In genomic region chr4:61373901-61374611, GRCh38 we compare ENCODE assay signal across 18 cellular contexts.
DNase-seq lines count a peak whose midpoint lies in the region; TF ChIP-seq lines count a peak whose summit lies in the region.
"Had no signal": no experiment of that assay in that cellular context is flagged by ENCODE, and none has a peak within 500 bp of the region (broad histone marks: within the 10 kb centered on the region; RNA-seq: fewer than 3 reads in every experiment).

No MANE protein-coding gene starts in this region.

- H3K4me1 Mint-ChIP-seq in mesothelial cell of epicardium: peaks cover 15% of the 10 kb centered on the region

- peaks cover 20% of the 10 kb centered on the region for H3K36me3 Mint-ChIP-seq in mesothelial cell of epicardium

- H3K9me3 ChIP-seq in left ventricle myocardium inferior (replicated peaks): peaks cover 13% of the 10 kb centered on the region
- H3K9me3 ChIP-seq in right atrium auricular region: no peaks in the 10 kb centered on the region
- H3K9me3 ChIP-seq: adrenal gland, pancreas had no signal

- H3K9me3 Mint-ChIP-seq in mesothelial cell of epicardium: peaks cover 21% of the 10 kb centered on the region

- H3K4me3 Mint-ChIP-seq in mesothelial cell of epicardium: no peak overlapping the region

- H3K27me3 Mint-ChIP-seq in mesothelial cell of epicardium (ENCODE audit: low read depth): no peaks in the 10 kb centered on the region

- TF ChIP-seq CTCF in left ventricle myocardium inferior (IDR thresholded peaks at IDR 0.05; ENCODE audit: borderline replicate concordance) (no peak), right atrium auricular region (IDR thresholded peaks at IDR 0.05) (no peak), choroid plexus epithelial cell (conservative IDR thresholded peaks at IDR 0.05; ENCODE audit: low read depth, low read length) (no peak), mesothelial cell of epicardium (IDR thresholded peaks at IDR 0.05; ENCODE audit: unreplicated experiment) (no peak), lower leg skin (IDR thresholded peaks at IDR 0.05) (no peak)

- H3K27me3 ChIP-seq in left ventricle myocardium inferior (ENCODE audit: low read depth) (no peaks in the 10 kb centered on the region), right atrium auricular region (no peaks in the 10 kb centered on the region)
- H3K27me3 ChIP-seq: adrenal gland, pancreas had no signal

- H3K27ac ChIP-seq in left ventricle myocardium inferior (replicated peaks) (peak overlapping the region; percentile 51), right atrium auricular region (no peak overlapping the region)
- H3K27ac ChIP-seq: pancreas had no signal

- H3K4me3 ChIP-seq in left ventricle myocardium inferior (peak overlapping the region; percentile 3), right atrium auricular region (no peak overlapping the region), choroid plexus epithelial cell (ENCODE audit: low read depth, low read length) (no peak overlapping the region), lower leg skin (ENCODE audit: low read depth, poor library complexity, severe bottlenecking) (no peak overlapping the region)
- H3K4me3 ChIP-seq: adrenal gland, lung, pancreas had no signal

- TF ChIP-seq POLR2A in lower leg skin (IDR thresholded peaks at IDR 0.05): no peak

- H3K4me1 ChIP-seq in left ventricle myocardium inferior (peaks cover 19% of the 10 kb centered on the region), right atrium auricular region (peaks cover 0 to 8% of the 10 kb centered on the region in 2 donors)
- H3K4me1 ChIP-seq: pancreas had no signal

- WGBS in lower leg skin, 2 donors: 54 to 56% methylated on average over 2 of the region's 2 CpGs

- H3K36me3 ChIP-seq in left ventricle myocardium inferior: no peaks in the 10 kb centered on the region
- no peaks in the 10 kb centered on the region for H3K36me3 ChIP-seq in right atrium auricular region
- H3K36me3 ChIP-seq: adrenal gland, pancreas had no signal

- H3K27ac Mint-ChIP-seq in mesothelial cell of epicardium: peak overlapping the region; percentile 81

- no peak for DNase-seq in left ventricle myocardium inferior
- no peak for DNase-seq in right atrium auricular region (ENCODE audit: low spot score)
- DNase-seq in choroid plexus epithelial cell (ENCODE audit: low read depth): peak; percentile 68
- no peak for DNase-seq in mesothelial cell of epicardium (ENCODE audit: low spot score in 2 of 2, unreplicated experiment in 2 of 2)
- DNase-seq in posterior cingulate gyrus: no peak
- no peak for DNase-seq in COR-L47 (lab: John Stamatoyannopoulos, UW)
- no peak for DNase-seq in HuH-7 (ENCODE audit: low spot score)
- DNase-seq in lower leg skin (ENCODE audit: low spot score in 2 of 2): no peak
- DNase-seq: ACHN; activated T-cell treated with anti-CD3 and anti-CD28 coated beads, Interleukin-2, amount 50 U/mL, for 1 hour; adrenal gland; effector CD4-positive, alpha-beta T cell; head of caudate nucleus; KG1; NCI-H1930; NK-92 treated with Interleukin-12 subunit alpha and Interleukin-12 subunit beta, amount 100 ng/mL, for 24 hours had no signal

- intact Hi-C loops in left ventricle myocardium inferior (cut with micrococcal nuclease) (no loop called here), posterior cingulate gyrus (cut with DNase I) (no loop called here), lower leg skin (cut with DNase I; ENCODE audit: low total_unique reads) (no loop called here)
